In genomic region chr6:75379536-75379935, GRCh38 we compare ENCODE assay signal across 25 cellular contexts.
"Had no signal": no experiment of that assay in that cellular context is flagged by ENCODE, and none has a peak within 500 bp of the region (broad histone marks: within the 10 kb centered on the region; RNA-seq: fewer than 3 reads in every experiment).

No MANE protein-coding gene starts in this region.

- H3K4me1 ChIP-seq: colonic mucosa, left lung had no signal

- H3K9me3 ChIP-seq: colonic mucosa, esophagus squamous epithelium, gastrocnemius medialis, heart right ventricle, left lung, lower lobe of right lung, mucosa of descending colon had no signal

- H3K27me3 ChIP-seq: colonic mucosa, esophagus squamous epithelium, gastrocnemius medialis, heart right ventricle, left lung had no signal

- H3K27ac ChIP-seq: colonic mucosa, epithelial cell of prostate, esophagus squamous epithelium, gastrocnemius medialis, heart right ventricle, left lung, lower lobe of right lung had no signal

- ATAC-seq: effector memory CD8-positive, alpha-beta T cell; esophagus mucosa; gastrocnemius medialis; heart right ventricle; left cardiac atrium; left lung; left ventricle myocardium superior; lower lobe of right lung; mucosa of descending colon had no signal

- FAIRE-seq: endometrium, islet of Langerhans, keratinocyte had no signal

- H3K36me3 ChIP-seq: colonic mucosa, esophagus squamous epithelium, gastrocnemius medialis, heart right ventricle, left lung, lower lobe of right lung had no signal

- H3K4me3 ChIP-seq: colonic mucosa, esophagus squamous epithelium, gastrocnemius medialis, heart right ventricle, left lung, lower lobe of right lung, mucosa of descending colon had no signal

- DNase-seq: colonic mucosa; cortex of kidney; effector CD8-positive, alpha-beta T cell; effector memory CD8-positive, alpha-beta T cell; endodermal cell; erythroblast; esophagus squamous epithelium; foreskin fibroblast; foreskin melanocyte; gastrocnemius medialis; glutamatergic neuron; head of caudate nucleus; heart right ventricle; hippocampal formation; left cardiac atrium; left lung; left ventricle myocardium superior; lower lobe of right lung; mesenchymal stem cell; mucosa of descending colon had no signal
